Comparison of ENCODE assay signal across 8 cellular contexts in the genomic region with DNA sequence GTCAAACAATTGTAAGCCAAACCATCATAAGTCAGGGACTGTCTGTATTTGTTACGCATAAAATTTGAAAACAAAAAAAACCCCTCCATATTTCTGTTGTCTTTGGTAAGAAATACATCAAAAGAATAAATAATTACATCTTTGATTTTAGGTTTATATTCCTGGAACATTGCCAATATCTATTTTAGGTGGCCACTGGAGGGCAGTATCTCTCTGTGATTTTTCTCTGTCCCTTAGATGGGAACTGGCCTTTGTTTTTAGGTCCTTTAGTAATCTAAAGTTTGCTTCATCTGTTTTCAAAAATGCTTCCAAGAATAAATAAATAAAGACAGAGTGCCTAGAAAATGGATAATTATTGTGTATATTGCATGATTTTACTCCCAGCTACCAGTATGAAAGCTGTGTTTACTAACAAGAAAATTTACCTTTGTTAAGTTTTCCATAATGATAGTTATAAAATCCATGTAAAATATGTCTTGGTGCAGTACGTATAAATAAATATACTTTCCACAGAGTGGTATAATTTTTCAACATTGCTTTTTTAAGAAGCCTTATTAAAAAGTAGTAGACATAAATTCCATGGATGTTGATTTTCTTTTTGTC.
DNase-seq lines count a peak whose midpoint lies in the region; ATAC-seq and TF ChIP-seq lines count a peak whose summit lies in the region.

No MANE protein-coding gene starts in this region.

- peak; percentile 74 for TF ChIP-seq RAD21 in HCT116 (IDR thresholded peaks at IDR 0.05; ENCODE audit: low read depth)

- H3K4me1 Mint-ChIP-seq in effector memory CD8-positive, alpha-beta T cell (ENCODE audit: low read depth in 2 of 2), result no peaks in the 10 kb centered on the region

- no peaks in the 10 kb centered on the region for H3K4me1 ChIP-seq in HCT116 (ENCODE audit: control insufficient read depth in 1 of 2, insufficient read depth in 2 of 2, low read length in 2 of 2)
- peaks cover 0 to 8% of the 10 kb centered on the region in 2 donors for H3K4me1 ChIP-seq in gastrocnemius medialis

- TF ChIP-seq CTCF in HCT116 (IDR thresholded peaks at IDR 0.05 in 2 of 3, conservative IDR thresholded peaks at IDR 0.05 in 1 of 3; ENCODE audit: borderline replicate concordance in 1 of 3, insufficient read depth in 1 of 3, low read depth in 2 of 3, low read length in 2 of 3), result peak; percentile 41 to 72 (median 58); a peak in 4 of 6 replicates
- peak; percentile 69 to 81 (median 70) for TF ChIP-seq CTCF in gastrocnemius medialis (IDR thresholded peaks at IDR 0.05 in 4 of 5, conservative IDR thresholded peaks at IDR 0.05 in 1 of 5)

- H3K4me3 Mint-ChIP-seq in effector memory CD8-positive, alpha-beta T cell, result no peak overlapping the region

- intact Hi-C loops in HCT116 (cut with micrococcal nuclease) (loop anchor here (1.0 to 5.0 kb wide), 6 partner anchors 224 to 792 kb away; no protein-coding TSS in a partner anchor), gastrocnemius medialis (cut with DNase I; ENCODE audit: low total_unique reads) (loop anchor here (1.0 to 10.0 kb wide), 6 partner anchors 122 to 794 kb away; a partner anchor contains a TSS)

- no peak overlapping the region for H3K9ac ChIP-seq in HCT116 (ENCODE audit: low read length)

- ATAC-seq in HCT116, result no peak
- peak in 1 of 2 donors; percentile 48 for ATAC-seq in gastrocnemius medialis
- ATAC-seq in effector memory CD8-positive, alpha-beta T cell (replicated peaks), result no peak

- peaks cover 0 to 3% of the 10 kb centered on the region in 2 donors for H3K9me3 Mint-ChIP-seq in effector memory CD8-positive, alpha-beta T cell

- no peaks in the 10 kb centered on the region for H3K9me2 ChIP-seq in HCT116 (ENCODE audit: insufficient read depth)

- H3K4me3 ChIP-seq in HCT116 (replicated peaks in 1 of 2; ENCODE audit: low read depth in 1 of 2, low read length in 2 of 2), result no peak overlapping the region
- H3K4me3 ChIP-seq in gastrocnemius medialis, result no peak overlapping the region

- H3K4me2 ChIP-seq in HCT116 (ENCODE audit: low read length), result no peak overlapping the region

- RAD21 ChIA-PET in HCT116 (lab: Charles Lee; ENCODE audit: low non-redundant PET in 1 of 2, low total read pairs in 2 of 2, uncharacterized antibody in 2 of 2, unreplicated experiment in 2 of 2), result no interaction called here

- H3K36me3 ChIP-seq in HCT116 (ENCODE audit: control insufficient read depth in 1 of 2, insufficient read depth in 2 of 2, low read length in 2 of 2) (no peaks in the 10 kb centered on the region), gastrocnemius medialis (no peaks in the 10 kb centered on the region)

- no peak overlapping the region for H3K27ac Mint-ChIP-seq in effector memory CD8-positive, alpha-beta T cell

- H4K20me1 ChIP-seq in HCT116 (ENCODE audit: insufficient read depth), result no peaks in the 10 kb centered on the region

- no peaks in the 10 kb centered on the region for H3K27me3 Mint-ChIP-seq in effector memory CD8-positive, alpha-beta T cell

- BruUV-seq in HCT116 (replicated peaks; lab: Mats Ljungman, UMichigan), result no TSS peak

- in situ Hi-C loops in SK-MEL-5 (cut with HindIII; ENCODE audit: low pct_unique_long_range_greater_than_20kb, low sequenced_read_pairs), result no loop called here
- in situ Hi-C loops in gastrocnemius medialis (cut with MboI; ENCODE audit: low sequenced_read_pairs in 4 of 4), result loop anchor here (5.0 to 25.0 kb wide), 9 partner anchors 214 to 797 kb away; no protein-coding TSS in a partner anchor

- H3K9me3 ChIP-seq in HCT116 (ENCODE audit: control insufficient read depth in 1 of 2, insufficient read depth in 1 of 2, low read depth in 1 of 2, low read length in 2 of 2) (no peaks in the 10 kb centered on the region), gastrocnemius medialis (no peaks in the 10 kb centered on the region)

- H3K79me2 ChIP-seq in HCT116 (ENCODE audit: insufficient read depth, low read length), result no peaks in the 10 kb centered on the region

- TF ChIP-seq POLR2A in HCT116 (IDR thresholded peaks at IDR 0.05; ENCODE audit: borderline replicate concordance, extremely low read depth, insufficient read depth, insufficient read length), result no peak
- no peak for TF ChIP-seq POLR2A in gastrocnemius medialis (IDR thresholded peaks at IDR 0.05)

- peak; percentile 55 for DNase-seq in COR-L47 (lab: John Stamatoyannopoulos, UW)
- peak; percentile 27 for DNase-seq in HCT116 (ENCODE audit: low read depth, low spot score)
- peak; percentile 43 for DNase-seq in SK-MEL-5 (ENCODE audit: low read depth, low spot score)
- peak; percentile 34 for DNase-seq in fibroblast of the conjunctiva (ENCODE audit: low read depth)
- DNase-seq in gastrocnemius medialis, result no peak
- no peak for DNase-seq in foreskin melanocyte
- DNase-seq in ureter (ENCODE audit: low spot score), result no peak
- no peak for DNase-seq in effector memory CD8-positive, alpha-beta T cell

- CTCF ChIA-PET in HCT116 (lab: Charles Lee), result interaction anchor here (0.7 to 1.0 kb wide), 2 partner anchors 340 to 342 kb away, joined by 3 to 4 read pairs; no protein-coding TSS in a partner anchor

- H3K27me3 ChIP-seq in HCT116 (ENCODE audit: insufficient read depth, low read length), result no peaks in the 10 kb centered on the region
- no peaks in the 10 kb centered on the region for H3K27me3 ChIP-seq in gastrocnemius medialis

- H3K36me3 Mint-ChIP-seq in effector memory CD8-positive, alpha-beta T cell (ENCODE audit: insufficient read depth), result no peaks in the 10 kb centered on the region

- no peak overlapping the region for H2AFZ ChIP-seq in HCT116 (ENCODE audit: low read depth, low read length, poor library complexity, severe bottlenecking)

- POLR2A ChIA-PET in HCT116 (lab: Charles Lee), result no interaction called here

- H3K27ac ChIP-seq in HCT116 (ENCODE audit: low read depth, low read length), result no peak overlapping the region
- peak overlapping the region in 1 of 4 donors; percentile 9 for H3K27ac ChIP-seq in gastrocnemius medialis

TF ChIP-seq in HCT116, 20 proteins besides CTCF, POLR2A, EP300 and RAD21:
- TF ChIP-seq TCF7L2 (IDR thresholded peaks at IDR 0.05; ENCODE audit: borderline replicate concordance, extremely low read depth, insufficient read depth, insufficient read length) (no peak), POLR2AphosphoS5 (IDR thresholded peaks at IDR 0.05; ENCODE audit: low read depth, low read length) (peak; percentile 39; the same call in 1 of the 2 replicates)

Comparison
In these comparisons a context has a peak if more than half of its experiments do, and no peak if none do; other contexts are left out.
1. DNase-seq: peak in COR-L47 (single experiment), HCT116 (single experiment), SK-MEL-5 (single experiment) and fibroblast of the conjunctiva (single experiment); none in gastrocnemius medialis (0 of 2), foreskin melanocyte (single experiment), ureter (single experiment) and effector memory CD8-positive, alpha-beta T cell (0 of 3).